1 cellular context compared by ENCODE assay signal in the genomic region with DNA sequence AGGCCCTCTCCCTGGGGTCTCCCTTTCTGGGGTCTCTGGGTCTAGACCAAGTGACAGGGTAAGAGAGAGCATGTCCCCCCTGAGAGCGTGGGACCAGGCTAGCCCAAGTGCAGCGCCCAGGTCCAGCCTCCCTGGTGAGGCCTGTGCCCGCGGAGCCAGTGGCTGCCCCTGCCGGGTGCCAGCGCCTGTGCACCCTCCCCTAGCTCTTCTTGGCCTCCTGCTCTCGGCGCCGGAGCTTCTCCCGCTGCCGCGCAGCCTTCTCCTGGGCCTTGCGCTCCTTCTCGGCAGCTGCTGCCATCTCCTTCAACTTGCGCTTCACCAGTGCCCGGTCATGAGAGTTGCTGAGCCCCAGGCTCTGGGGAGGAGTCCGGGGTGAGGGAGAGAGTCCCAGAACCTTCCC.
TF ChIP-seq lines count a peak whose summit lies in the region.

No MANE protein-coding gene starts in this region.

TF ChIP-seq in WTC11, 78 proteins besides CTCF, POLR2A, EP300 and RAD21:
- TF ChIP-seq, protein P1, sequence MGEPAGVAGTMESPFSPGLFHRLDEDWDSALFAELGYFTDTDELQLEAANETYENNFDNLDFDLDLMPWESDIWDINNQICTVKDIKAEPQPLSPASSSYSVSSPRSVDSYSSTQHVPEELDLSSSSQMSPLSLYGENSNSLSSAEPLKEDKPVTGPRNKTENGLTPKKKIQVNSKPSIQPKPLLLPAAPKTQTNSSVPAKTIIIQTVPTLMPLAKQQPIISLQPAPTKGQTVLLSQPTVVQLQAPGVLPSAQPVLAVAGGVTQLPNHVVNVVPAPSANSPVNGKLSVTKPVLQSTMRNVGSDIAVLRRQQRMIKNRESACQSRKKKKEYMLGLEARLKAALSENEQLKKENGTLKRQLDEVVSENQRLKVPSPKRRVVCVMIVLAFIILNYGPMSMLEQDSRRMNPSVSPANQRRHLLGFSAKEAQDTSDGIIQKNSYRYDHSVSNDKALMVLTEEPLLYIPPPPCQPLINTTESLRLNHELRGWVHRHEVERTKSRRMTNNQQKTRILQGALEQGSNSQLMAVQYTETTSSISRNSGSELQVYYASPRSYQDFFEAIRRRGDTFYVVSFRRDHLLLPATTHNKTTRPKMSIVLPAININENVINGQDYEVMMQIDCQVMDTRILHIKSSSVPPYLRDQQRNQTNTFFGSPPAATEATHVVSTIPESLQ (CRISPR knock-in tag; IDR thresholded peaks at IDR 0.05), result no peak
- TF ChIP-seq PRRX2 (CRISPR knock-in tag; IDR thresholded peaks at IDR 0.05), result no peak
- TF ChIP-seq, protein P2, sequence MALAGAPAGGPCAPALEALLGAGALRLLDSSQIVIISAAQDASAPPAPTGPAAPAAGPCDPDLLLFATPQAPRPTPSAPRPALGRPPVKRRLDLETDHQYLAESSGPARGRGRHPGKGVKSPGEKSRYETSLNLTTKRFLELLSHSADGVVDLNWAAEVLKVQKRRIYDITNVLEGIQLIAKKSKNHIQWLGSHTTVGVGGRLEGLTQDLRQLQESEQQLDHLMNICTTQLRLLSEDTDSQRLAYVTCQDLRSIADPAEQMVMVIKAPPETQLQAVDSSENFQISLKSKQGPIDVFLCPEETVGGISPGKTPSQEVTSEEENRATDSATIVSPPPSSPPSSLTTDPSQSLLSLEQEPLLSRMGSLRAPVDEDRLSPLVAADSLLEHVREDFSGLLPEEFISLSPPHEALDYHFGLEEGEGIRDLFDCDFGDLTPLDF (CRISPR knock-in tag; IDR thresholded peaks at IDR 0.05), result no peak
- TF ChIP-seq, protein P3, sequence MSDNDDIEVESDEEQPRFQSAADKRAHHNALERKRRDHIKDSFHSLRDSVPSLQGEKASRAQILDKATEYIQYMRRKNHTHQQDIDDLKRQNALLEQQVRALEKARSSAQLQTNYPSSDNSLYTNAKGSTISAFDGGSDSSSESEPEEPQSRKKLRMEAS (CRISPR knock-in tag; IDR thresholded peaks at IDR 0.05), result no peak
